10 cellular contexts compared by ENCODE assay signal in genomic region chr14:99287269-99287942, GRCh38. TPM values are rescaled to one million over a fixed set of nuclear protein-coding genes. Genes with fewer than 3 reads are reported as not detected.
A peak's percentile ranks its signal among the peaks of the same experiment; 100 is the strongest.
DNase-seq lines count a peak whose midpoint lies in the region; ATAC-seq and TF ChIP-seq lines count a peak whose summit lies in the region.
"Had no signal": no experiment of that assay in that cellular context is flagged by ENCODE, and none has a peak within 500 bp of the region (broad histone marks: within the 10 kb centered on the region; RNA-seq: fewer than 3 reads in every experiment).

No MANE protein-coding gene starts in this region.

- no peak overlapping the region for H3K4me3 Mint-ChIP-seq in T-helper 17 cell

- H3K4me1 Mint-ChIP-seq in T-helper 17 cell: peaks cover 6% of the 10 kb centered on the region

- CTCF ChIA-PET in GM10248 (lab: Yijun Ruan, JAX): interaction anchor here (0.9 to 3.0 kb wide), 4 partner anchors 10 to 22 kb away, joined by 3 to 8 read pairs (median 8); no protein-coding TSS in a partner anchor

- H3K36me3 Mint-ChIP-seq in T-helper 17 cell (ENCODE audit: low read depth): peaks cover 3% of the 10 kb centered on the region

- DNase-seq in GM10248 (ENCODE audit: extremely low spot score) (peak; percentile 56), T-helper 17 cell (no peak), NCI-H526 treated with DMSO at 0.1 percent for 48 hours (lab: John Stamatoyannopoulos, UW) (no peak), sigmoid colon (no peak), NCI-H1694 (lab: John Stamatoyannopoulos, UW) (no peak), MG63 (no peak)
- DNase-seq: DND-41 had no signal

- peak overlapping the region; percentile 56 for H3K27ac Mint-ChIP-seq in T-helper 17 cell

- intact Hi-C loops in sigmoid colon (cut with DNase I): no loop called here

- H3K4me3 ChIP-seq in sigmoid colon (no peak overlapping the region), MG63 (no peak overlapping the region)

- TF ChIP-seq POLR2A in sigmoid colon (IDR thresholded peaks at IDR 0.05): no peak

- no peak overlapping the region for H3K27ac ChIP-seq in sigmoid colon

- H3K9me3 ChIP-seq in T-helper 17 cell (ENCODE audit: control insufficient read depth, low read length, poor library complexity, severe bottlenecking) (no peaks in the 10 kb centered on the region), sigmoid colon (no peaks in the 10 kb centered on the region), MG63 (no peaks in the 10 kb centered on the region)

- peaks cover 0 to 12% (median 0%) of the 10 kb centered on the region in 3 donors for H3K27me3 ChIP-seq in sigmoid colon
- no peaks in the 10 kb centered on the region for H3K27me3 ChIP-seq in MG63

- H3K36me3 ChIP-seq in sigmoid colon: no peaks in the 10 kb centered on the region
- no peaks in the 10 kb centered on the region for H3K36me3 ChIP-seq in MG63

- POLR2A ChIA-PET in GM10248 (lab: Yijun Ruan, JAX): no interaction called here

- 79 to 84% methylated on average over 13 of the region's 13 CpGs for WGBS in sigmoid colon, 2 donors

- no peak for TF ChIP-seq EP300 in sigmoid colon (IDR thresholded peaks at IDR 0.05)

- ATAC-seq in GM19463 (IDR thresholded peaks at IDR 0.05; ENCODE audit: unreplicated experiment) (peak; percentile 67), HG03135 (IDR thresholded peaks at IDR 0.05; ENCODE audit: unreplicated experiment) (peak; percentile 69), T-helper 17 cell (no peak)
- ATAC-seq: SK-N-SH treated with all-trans-retinoic acid at 6 μM for 48 hours had no signal

- TF ChIP-seq CTCF in GM10248 (IDR thresholded peaks at IDR 0.05; ENCODE audit: control extremely low read depth, extremely low read depth, low read depth, missing control alignments) (no peak), sigmoid colon (IDR thresholded peaks at IDR 0.05) (no peak)

- H3K27me3 Mint-ChIP-seq in T-helper 17 cell: peaks cover 19% of the 10 kb centered on the region

- no peaks in the 10 kb centered on the region for H3K4me1 ChIP-seq in sigmoid colon

RNA-seq across cellular contexts. Expression of gene BCL11B, which starts 15.4 kb away (rescaled TPM):
- total RNA-seq in T-helper 17 cell (100 to 1,000 TPM; 167 to 174 TPM), sigmoid colon (under 1 TPM; under 0.01 to 0.28 (median 0.15) TPM)
- 1 to 10 TPM in 1 of 3 donors, under 1 TPM in 2; 0.23 to 3.5 (median 0.60) TPM for polyA plus RNA-seq in sigmoid colon
- total RNA-seq in MG63 (2014; rRNA removed; shearing (Covaris generic); ENCODE audit: low replicate concordance): not detected in 2 replicates

Comparison
In these comparisons a context has a peak if more than half of its experiments do, and no peak if none do; other contexts are left out.
1. RNA of gene BCL11B, which starts 15.4 kb away (total RNA-seq): 167 to 174 TPM in T-helper 17 cell; under 0.01 to 0.28 TPM in sigmoid colon and not detected in MG63; every median in the first group is over 100 times any median in the second.